In the genomic region with DNA sequence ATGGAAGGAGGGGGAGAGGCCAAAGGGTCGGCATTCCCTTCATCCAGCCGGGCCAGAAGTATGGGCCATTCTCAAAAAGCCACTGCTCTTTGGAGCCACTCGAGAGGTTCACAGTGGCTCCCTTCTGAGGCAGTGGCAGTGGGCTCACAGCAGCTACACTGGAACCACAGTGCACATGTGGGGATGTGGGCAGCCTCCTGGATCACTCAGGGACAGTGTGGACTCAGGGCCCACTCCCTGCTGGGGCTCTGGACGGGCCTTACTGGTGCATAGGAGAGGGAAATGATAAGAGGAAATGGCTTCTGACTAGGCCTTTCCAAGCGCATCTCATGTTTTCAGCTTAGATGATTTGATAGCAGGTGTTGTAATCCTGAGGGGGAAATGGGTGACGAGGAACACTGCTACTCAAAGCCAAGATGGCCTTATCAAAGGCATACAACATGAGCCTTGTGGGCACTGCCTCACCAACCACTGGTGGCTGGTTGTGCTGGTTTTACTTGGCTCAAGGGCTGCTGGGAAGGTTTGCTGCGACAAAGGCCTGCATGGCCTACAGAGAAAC, we compare ENCODE assay signal across 10 cellular contexts. TPM values are rescaled to one million over a fixed set of nuclear protein-coding genes. Genes with fewer than 3 reads are reported as not detected.
DNase-seq lines count a peak whose midpoint lies in the region; ATAC-seq, FAIRE-seq and TF ChIP-seq lines count a peak whose summit lies in the region.
"Had no signal": no experiment of that assay in that cellular context is flagged by ENCODE, and none has a peak within 500 bp of the region (broad histone marks: within the 10 kb centered on the region; RNA-seq: fewer than 3 reads in every experiment).

No MANE protein-coding gene starts in this region.

- FAIRE-seq in K562 (lab: Jason Lieb, UNC) = no peak

- H3K36me3 Mint-ChIP-seq in natural killer cell = no peaks in the 10 kb centered on the region

- peaks cover 4% of the 10 kb centered on the region for H3K9me1 ChIP-seq in K562 (ENCODE audit: control insufficient read depth, insufficient read depth, low read length)

- H3K36me3 ChIP-seq in A673 (ENCODE audit: insufficient read depth, low read length, poor library complexity, severe bottlenecking) (no peaks in the 10 kb centered on the region), K562 (ENCODE audit: control insufficient read depth, insufficient read depth, low read length) (peaks cover 64% of the 10 kb centered on the region)

- peak overlapping the region; percentile 61 to 78 for H3K27ac Mint-ChIP-seq in natural killer cell

- intact Hi-C loops in A673 (cut with micrococcal nuclease; ENCODE audit: unreplicated experiment) (no loop called here), K562 (cut with micrococcal nuclease) (loop anchor here (5.0 kb wide), 1 partner anchor 159 kb away; no protein-coding TSS in a partner anchor), natural killer cell (cut with micrococcal nuclease) (no loop called here)

- peaks cover 10% of the 10 kb centered on the region for H3K4me1 ChIP-seq in A673 (ENCODE audit: insufficient read depth, low read length, poor library complexity, severe bottlenecking)
- H3K4me1 ChIP-seq in K562 (replicated peaks in 1 of 2; ENCODE audit: control insufficient read depth in 2 of 2, insufficient read depth in 2 of 2, low read length in 2 of 2) = peaks cover 11 to 25% of the 10 kb centered on the region in 2 experiments; a peak in 3 of 5 replicates

- H3K27me3 Mint-ChIP-seq in natural killer cell (ENCODE audit: low read depth in 2 of 2) = no peaks in the 10 kb centered on the region

- 65% methylated on average over 5 of the region's 7 CpGs for WGBS in K562 (ENCODE audit: insufficient coverage, low coverage, missing lambda C conversion rate)

- no peak for TF ChIP-seq EP300 in K562 (IDR thresholded peaks at IDR 0.05; ENCODE audit: low read length)

- TF ChIP-seq RAD21 in K562 (CRISPR knock-in tag; conservative IDR thresholded peaks at IDR 0.05 in 1 of 2, IDR thresholded peaks at IDR 0.05 in 1 of 2) = no peak

- no peaks in the 10 kb centered on the region for H3K9me3 ChIP-seq in A673 (ENCODE audit: low read depth, low read length, poor library complexity, severe bottlenecking)
- H3K9me3 ChIP-seq in K562 (replicated peaks; ENCODE audit: control insufficient read depth, insufficient read depth, low read depth, low read length) = no peaks in the 10 kb centered on the region

- peaks cover 13 to 23% of the 10 kb centered on the region in 2 donors for H3K4me1 Mint-ChIP-seq in natural killer cell

- H3K79me2 ChIP-seq in K562 (ENCODE audit: control insufficient read depth, insufficient read depth, low read length) = no peaks in the 10 kb centered on the region; the same call in 2 of the 3 replicates

- DNase-seq in A673 (ENCODE audit: low spot score) (no peak), GF-D8 (lab: John Stamatoyannopoulos, UW) (peak; percentile 74), K562 (ENCODE audit: extremely low read depth in 1 of 4, low spot score in 3 of 4) (no peak), natural killer cell (no peak), NCI-H446 treated with DMSO at 0.1 percent for 48 hours (lab: John Stamatoyannopoulos, UW) (no peak), NCI-H345 treated with DMSO at 0.1 percent for 48 hours (lab: John Stamatoyannopoulos, UW; ENCODE audit: unreplicated experiment) (no peak), amygdala (lab: John Stamatoyannopoulos, UW) (no peak)
- DNase-seq: NCI-H2171; stimulated activated CD4-positive, alpha-beta T cell treated with anti-CD3 and anti-CD28 coated beads, Interleukin-15, amount 100 ng/mL, for 24 hours had no signal

- ATAC-seq in K562 (no peak), natural killer cell (peak in 2 of 3 donors; percentile 24 to 35), GM19463 (IDR thresholded peaks at IDR 0.05; ENCODE audit: unreplicated experiment) (no peak)

- H3K9ac ChIP-seq in K562 (ENCODE audit: insufficient read depth in 1 of 2, low read depth in 2 of 2, low read length in 2 of 2) = peak overlapping the region in 1 of 2 experiments; percentile 54; a peak in 2 of 4 replicates

- BruUV-seq in A673 (replicated peaks; lab: Mats Ljungman, UMichigan) = no TSS peak
- BruUV-seq in K562 (replicated peaks; lab: Mats Ljungman, UMichigan) = no TSS peak

- TF ChIP-seq POLR2A in K562 (conservative IDR thresholded peaks at IDR 0.05) = no peak

- peak overlapping the region; percentile 67 for H3K4me3 Mint-ChIP-seq in natural killer cell

- TF ChIP-seq CTCF in A673 (conservative IDR thresholded peaks at IDR 0.05; ENCODE audit: low read depth, low read length) (no peak), K562 (IDR thresholded peaks at IDR 0.05 in 2 of 3, conservative IDR thresholded peaks at IDR 0.05 in 1 of 3; ENCODE audit: insufficient read depth in 2 of 3, low read depth in 1 of 3, low read length in 3 of 3) (no peak), natural killer cell (IDR thresholded peaks at IDR 0.05) (no peak)

- H3K27ac ChIP-seq in A673 (ENCODE audit: low read depth, low read length, poor library complexity, severe bottlenecking) (peak overlapping the region; percentile 11), K562 (ENCODE audit: extremely low read depth, low read depth, low read length) (no peak overlapping the region)

- POLR2A ChIA-PET in A673 (lab: Charles Lee; ENCODE audit: low non-redundant PET) = no interaction called here
- POLR2A ChIA-PET in K562 (lab: Yijun Ruan, JAX) = interaction anchor here (0.6 to 1.0 kb wide), 4 partner anchors 11 to 134 kb away, joined by 3 read pairs; no protein-coding TSS in a partner anchor

- H3K27me3 ChIP-seq in A673 (replicated peaks; ENCODE audit: insufficient read depth, low read depth, low read length, poor library complexity) = no peaks in the 10 kb centered on the region
- H3K27me3 ChIP-seq in K562 (ENCODE audit: control insufficient read depth in 2 of 2, insufficient read depth in 2 of 2, low read length in 2 of 2) = no peaks in the 10 kb centered on the region

- CTCF ChIA-PET in A673 (lab: Charles Lee) = no interaction called here
- CTCF ChIA-PET in K562 (lab: Yijun Ruan, JAX; ENCODE audit: low intra/inter-chr PET ratio) = no interaction called here

- H3K4me3 ChIP-seq in A673 (ENCODE audit: low read depth, low read length, poor library complexity, severe bottlenecking) (no peak overlapping the region), K562 (no peak overlapping the region)

- no peak overlapping the region for H2AFZ ChIP-seq in K562 (ENCODE audit: low read depth, low read length)

- no peak overlapping the region for H3K4me2 ChIP-seq in K562 (ENCODE audit: insufficient read depth, low read length)

- 0 out of 2 replicates have a peak, but pooled peaks cover 7% of the 10 kb centered on the region for H4K20me1 ChIP-seq in K562 (replicated peaks; ENCODE audit: control insufficient read depth, insufficient read depth, low read length)

- no peaks in the 10 kb centered on the region for H3K9me3 Mint-ChIP-seq in natural killer cell

- in situ Hi-C loops in K562 (cut with MboI) = no loop called here

TF ChIP-seq in K562, 482 proteins besides CTCF, POLR2A, EP300 and RAD21 (continues in another document):
- no peak for TF ChIP-seq TEAD4 (IDR thresholded peaks at IDR 0.05; ENCODE audit: low read length)
- no peak for TF ChIP-seq TEAD4 (CRISPR knock-in tag; IDR thresholded peaks at IDR 0.05; ENCODE audit: borderline replicate concordance)
- TF ChIP-seq ZFX (CRISPR knock-in tag; IDR thresholded peaks at IDR 0.05) = 0 out of 2 replicates have a peak, but pooled peaks have one; percentile 30
- no peak for TF ChIP-seq NR2C1 (IDR thresholded peaks at IDR 0.05)
- no peak for TF ChIP-seq NR2C1 (tag; IDR thresholded peaks at IDR 0.05)
- TF ChIP-seq, protein P1, sequence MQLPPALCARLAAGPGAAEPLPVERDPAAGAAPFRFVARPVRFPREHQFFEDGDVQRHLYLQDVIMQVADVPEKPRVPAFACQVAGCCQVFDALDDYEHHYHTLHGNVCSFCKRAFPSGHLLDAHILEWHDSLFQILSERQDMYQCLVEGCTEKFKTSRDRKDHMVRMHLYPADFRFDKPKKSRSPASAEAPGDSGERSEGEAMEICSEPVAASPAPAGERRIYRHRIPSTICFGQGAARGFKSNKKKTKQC (CRISPR knock-in tag; IDR thresholded peaks at IDR 0.05) = no peak
- no peak for TF ChIP-seq ESRRB (CRISPR knock-in tag; IDR thresholded peaks at IDR 0.05; ENCODE audit: borderline replicate concordance)

RNA-seq across cellular contexts. Expression of a gene that starts 44.0 kb away (rescaled TPM):
- total RNA-seq in A673 (2021) = 71.0 and 77.4 TPM in 2 replicates
- 46.6 and 73.9 TPM in 2 replicates for total RNA-seq in K562 (2011; cell fraction: chromatin; rRNA removed; ENCODE audit: low replicate concordance)
- total RNA-seq in K562 (2011; cell fraction: nucleolus; rRNA removed) = 27.2 and 30.0 TPM in 2 replicates
- 35.8 and 46.8 TPM in 2 replicates for total RNA-seq in K562 (2011; cell fraction: nucleoplasm; rRNA removed)
- 28.0 and 31.3 TPM in 2 replicates for total RNA-seq in K562 (2014; rRNA removed)
- total RNA-seq in K562 (2014; rRNA removed; fragmentation: Illumina TruSeq; extraction: Trizol) = 43.5 and 50.4 TPM in 2 replicates
- total RNA-seq in K562 (2015; rRNA removed; fragmentation: Illumina TruSeq; extraction: Trizol) = 31.6 and 36.1 TPM in 2 replicates
- total RNA-seq in K562 (2021) = 29.2 and 34.2 TPM in 2 replicates
- polyA plus RNA-seq in K562 (2011; rRNA removed) = 39.0 and 39.3 TPM in 2 replicates
- polyA plus RNA-seq in K562 (2011; cell fraction: cytosol; rRNA removed) = 7.9 and 27.3 TPM in 2 replicates
- polyA plus RNA-seq in K562 (2011; cell fraction: nucleus; rRNA removed) = 15.7 and 35.1 TPM in 2 replicates
- polyA plus RNA-seq in K562 (2012) = 22.7 and 40.6 TPM in 2 replicates
- polyA plus RNA-seq in K562 (2014; fragmentation: Illumina TruSeq; extraction: Trizol) = 28.5 and 31.4 TPM in 2 replicates
- polyA plus RNA-seq in K562 (2014; fragmentation: Nextera tagmentation; extraction: Ambion mirVana) = 10 to 100 TPM; 14.9 to 16.3 TPM
- 25.3 and 29.4 TPM in 2 replicates for polyA plus RNA-seq in K562 (2014; rRNA removed)
- polyA minus RNA-seq in K562 (2011; rRNA and poly(A)+ RNA removed) = 49.1 and 76.6 TPM in 2 replicates
- polyA minus RNA-seq in K562 (2011; cell fraction: cytosol; rRNA and poly(A)+ RNA removed) = 11.5 and 22.7 TPM in 2 replicates
- 20.1 and 42.4 TPM in 2 replicates for polyA minus RNA-seq in K562 (2011; cell fraction: nucleus; rRNA and poly(A)+ RNA removed)
- total RNA-seq in natural killer cell = 10 to 100 TPM; 50.5 to 74.3 (median 61.3) TPM

Comparison
In these comparisons a context has a peak if more than half of its experiments do, and no peak if none do; other contexts are left out.
1. ATAC-seq: peak in natural killer cell (2 of 3); none in K562 (single experiment) and GM19463 (single experiment).